Comparison of ENCODE assay signal across 18 cellular contexts in genomic region chr12:24418157-24418556, GRCh38.
"Had no signal": no experiment of that assay in that cellular context is flagged by ENCODE, and none has a peak within 500 bp of the region (broad histone marks: within the 10 kb centered on the region; RNA-seq: fewer than 3 reads in every experiment).

No MANE protein-coding gene starts in this region.

- FAIRE-seq: endometrium had no signal

- ATAC-seq: activated CD4-positive, alpha-beta T cell treated with anti-CD3 and anti-CD28 coated beads for 36 hours; lower lobe of right lung; sciatic nerve; stimulated activated memory B cell treated with anti-CD40 and anti-IgM and Interleukin-4, amounts not matched to agents 10 μg/mL and 1 μg/mL and 100 μg/mL, for 72 hours; WTC11 had no signal

- H3K4me3 ChIP-seq: lower lobe of right lung, spleen, tibial nerve, vagina had no signal

- H3K36me3 ChIP-seq: lower lobe of right lung, spleen, tibial nerve, vagina had no signal

- H3K27ac Mint-ChIP-seq: activated CD4-positive, alpha-beta T cell treated with anti-CD3 and anti-CD28 coated beads for 36 hours; activated naive CD8-positive, alpha-beta T cell; nephron; WTC11 had no signal

- H3K36me3 Mint-ChIP-seq: activated naive CD8-positive, alpha-beta T cell; stimulated activated memory B cell treated with anti-CD40 and anti-IgM and Interleukin-4, amounts not matched to agents 10 μg/mL and 1 μg/mL and 100 μg/mL, for 72 hours; WTC11 had no signal

- H3K4me3 Mint-ChIP-seq: activated CD4-positive, alpha-beta T cell treated with anti-CD3 and anti-CD28 coated beads for 36 hours; activated naive CD8-positive, alpha-beta T cell; central memory CD8-positive, alpha-beta T cell; nephron; stimulated activated memory B cell treated with anti-CD40 and anti-IgM and Interleukin-4, amounts not matched to agents 10 μg/mL and 1 μg/mL and 100 μg/mL, for 72 hours; WTC11 had no signal

- H3K4me1 ChIP-seq: lower lobe of right lung had no signal

- H3K27ac ChIP-seq: lower lobe of right lung, spleen, tibial nerve, vagina had no signal

- H3K4me1 Mint-ChIP-seq: activated CD4-positive, alpha-beta T cell treated with anti-CD3 and anti-CD28 coated beads for 36 hours; central memory CD8-positive, alpha-beta T cell; nephron had no signal

- DNase-seq: activated CD4-positive, alpha-beta T cell treated with anti-CD3 and anti-CD28 coated beads for 36 hours; activated CD4-positive, alpha-beta T cell treated with anti-CD3 and anti-CD28 coated beads, Interleukin-2, amount 50 U/mL, for 48 hours; amniotic stem cell; cortex of kidney; hippocampal formation; islet precursor cell; lower lobe of right lung; spleen; stimulated activated CD4-positive, alpha-beta T cell treated with anti-CD3 and anti-CD28 coated beads, Interleukin-4, amount 100 ng/mL, for 4 hours had no signal

- H3K9me3 Mint-ChIP-seq: central memory CD8-positive, alpha-beta T cell; stimulated activated memory B cell treated with anti-CD40 and anti-IgM and Interleukin-4, amounts not matched to agents 10 μg/mL and 1 μg/mL and 100 μg/mL, for 72 hours had no signal

- H3K9me3 ChIP-seq: lower lobe of right lung, vagina had no signal

- H3K27me3 Mint-ChIP-seq: activated naive CD8-positive, alpha-beta T cell; central memory CD8-positive, alpha-beta T cell; stimulated activated memory B cell treated with anti-CD40 and anti-IgM and Interleukin-4, amounts not matched to agents 10 μg/mL and 1 μg/mL and 100 μg/mL, for 72 hours had no signal

- H3K27me3 ChIP-seq: spleen, tibial nerve, vagina had no signal
